Comparison of ENCODE assay signal across 8 cellular contexts in the genomic region with DNA sequence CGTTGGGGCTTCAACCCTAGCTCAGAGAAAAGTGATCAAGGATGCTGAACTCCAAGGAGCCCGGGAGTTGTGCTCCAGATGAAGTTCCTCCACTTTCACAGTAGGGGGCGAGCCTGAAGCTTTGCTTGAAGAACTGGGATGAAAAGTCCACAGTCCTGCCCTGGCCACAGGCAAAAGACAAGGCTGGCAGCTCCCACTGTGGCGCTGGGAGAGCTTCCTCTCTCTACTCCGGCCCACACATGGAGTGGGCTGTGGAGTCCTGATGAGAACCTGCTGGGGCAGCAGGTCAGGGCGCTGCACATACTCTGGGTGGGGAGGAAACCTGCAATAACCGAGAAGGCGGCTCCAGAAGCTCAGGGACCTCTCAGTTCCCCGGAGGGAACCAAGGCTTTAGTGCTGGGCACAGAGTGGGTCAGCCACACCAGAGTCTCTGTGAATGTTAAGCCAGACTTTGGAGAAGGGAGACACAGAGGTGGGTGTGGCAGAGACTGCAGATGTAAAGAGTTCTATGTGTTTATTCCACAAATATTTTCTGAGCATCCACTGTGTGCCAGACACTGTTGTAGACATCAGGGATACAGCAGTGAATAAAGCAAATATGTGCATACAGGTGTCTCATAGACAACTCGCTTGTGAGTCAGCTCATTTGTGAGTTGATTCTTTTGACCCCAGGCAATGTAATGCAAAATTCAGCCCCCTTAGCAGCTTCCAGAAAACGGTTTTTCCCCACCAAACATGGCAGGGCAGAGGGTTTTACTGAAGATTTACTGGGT. TPM values are rescaled to one million over a fixed set of nuclear protein-coding genes. Genes with fewer than 3 reads are reported as not detected.
DNase-seq lines count a peak whose midpoint lies in the region; ATAC-seq and TF ChIP-seq lines count a peak whose summit lies in the region.

No MANE protein-coding gene starts in this region.

- peaks cover 65% of the 10 kb centered on the region for H3K4me1 ChIP-seq in left ventricle myocardium inferior

- peak; percentile 76 for DNase-seq in AG08396 (ENCODE audit: low spot score)
- peak; percentile 67 for DNase-seq in G401 (ENCODE audit: low spot score)
- peak; percentile 31 for DNase-seq in NCI-H2196 treated with DMSO at 0.1 percent for 48 hours (lab: John Stamatoyannopoulos, UW; ENCODE audit: unreplicated experiment)
- peak in 41 of 56 donors; percentile 17 to 76 (median 45) for DNase-seq in amygdala (lab: John Stamatoyannopoulos, UW)
- DNase-seq in left ventricle myocardium inferior = no peak
- DNase-seq in posterior vena cava (ENCODE audit: low spot score) = peak; percentile 87

- H3K36me3 ChIP-seq in left ventricle myocardium inferior = no peaks in the 10 kb centered on the region

- peak; percentile 91 for TF ChIP-seq CTCF in left ventricle myocardium inferior (IDR thresholded peaks at IDR 0.05; ENCODE audit: borderline replicate concordance)

- no peak for ATAC-seq in HG03521 (IDR thresholded peaks at IDR 0.05; ENCODE audit: unreplicated experiment)
- ATAC-seq in GM18498 (IDR thresholded peaks at IDR 0.05; ENCODE audit: unreplicated experiment) = no peak

- H3K4me3 ChIP-seq in left ventricle myocardium inferior = no peak overlapping the region

- no peaks in the 10 kb centered on the region for H3K9me3 ChIP-seq in left ventricle myocardium inferior (replicated peaks)

- H3K27ac ChIP-seq in left ventricle myocardium inferior (replicated peaks) = peak overlapping the region; percentile 76

- in situ Hi-C loops in G401 (cut with HindIII; ENCODE audit: low sequenced_read_pairs) = no loop called here

- intact Hi-C loops in left ventricle myocardium inferior (cut with micrococcal nuclease) (no loop called here), posterior vena cava (cut with DNase I) (no loop called here)

- H3K27me3 ChIP-seq in left ventricle myocardium inferior (ENCODE audit: low read depth) = no peaks in the 10 kb centered on the region

RNA-seq across cellular contexts. Expression of gene MRPL33, which starts 48.0 kb away (rescaled TPM):
- total RNA-seq in G401 (2014; rRNA removed; shearing (Covaris generic)) = 68.1 and 139 TPM in 2 replicates
- total RNA-seq in left ventricle myocardium inferior = 390 TPM
- total RNA-seq in posterior vena cava = 10 to 100 TPM; 88.8 to 93.0 TPM

RNA-seq across cellular contexts. Expression of gene SLC4A1AP, which starts 59.9 kb away (rescaled TPM):
- 36.1 and 41.5 TPM in 2 replicates for total RNA-seq in G401 (2014; rRNA removed; shearing (Covaris generic))
- total RNA-seq in left ventricle myocardium inferior = 21.3 TPM
- total RNA-seq in posterior vena cava = 10 to 100 TPM; 15.0 to 17.2 TPM
